In genomic region chr16:12097523-12098428, GRCh38 we compare ENCODE assay signal across 10 cellular contexts.
DNase-seq lines count a peak whose midpoint lies in the region; ATAC-seq and TF ChIP-seq lines count a peak whose summit lies in the region.
"Had no signal": no experiment of that assay in that cellular context is flagged by ENCODE, and none has a peak within 500 bp of the region (broad histone marks: within the 10 kb centered on the region; RNA-seq: fewer than 3 reads in every experiment).

No MANE protein-coding gene starts in this region.

- H3K27me3 ChIP-seq in breast epithelium = no peaks in the 10 kb centered on the region
- H3K27me3 ChIP-seq in mucosa of rectum (ENCODE audit: control insufficient read depth in 2 of 2, insufficient read depth in 2 of 2, low read length in 2 of 2) = no peaks in the 10 kb centered on the region

- no peak for TF ChIP-seq POLR2A in breast epithelium (IDR thresholded peaks at IDR 0.05)

- H3K36me3 ChIP-seq in breast epithelium = no peaks in the 10 kb centered on the region
- H3K36me3 ChIP-seq in mucosa of rectum (ENCODE audit: control insufficient read depth in 2 of 2, insufficient read depth in 2 of 2, low read length in 2 of 2) = no peaks in the 10 kb centered on the region

- in situ Hi-C loops in T47D (cut with HindIII; ENCODE audit: low pct_unique_long_range_greater_than_20kb, low sequenced_read_pairs) = no loop called here

- intact Hi-C loops in breast epithelium (cut with DNase I; ENCODE audit: low total_unique reads) = no loop called here

- no peak overlapping the region for H3K9ac ChIP-seq in mucosa of rectum (ENCODE audit: low read depth in 1 of 2, low read length in 2 of 2)

- DNase-seq in T47D (ENCODE audit: low read depth in 1 of 2, low spot score in 1 of 2) = peak; percentile 21 to 84
- DNase-seq in breast epithelium (ENCODE audit: low spot score in 2 of 2) = no peak
- peak; percentile 37 for DNase-seq in fibroblast of pulmonary artery (ENCODE audit: low read depth)
- no peak for DNase-seq in mesenteric fat pad (ENCODE audit: low spot score)
- no peak for DNase-seq in NCI-H2029 (lab: John Stamatoyannopoulos, UW)
- no peak for DNase-seq in SW 1271 (lab: John Stamatoyannopoulos, UW)
- DNase-seq: small intestine had no signal

- H3K27ac ChIP-seq in breast epithelium (no peak overlapping the region), mucosa of rectum (ENCODE audit: low read depth in 2 of 2, low read length in 2 of 2) (peak overlapping the region; percentile 5 to 19)
- H3K27ac ChIP-seq: C4-2B had no signal

- ATAC-seq in GM21619 (IDR thresholded peaks at IDR 0.05; ENCODE audit: unreplicated experiment) = no peak

- no peaks in the 10 kb centered on the region for H3K4me1 ChIP-seq in breast epithelium
- H3K4me1 ChIP-seq in mucosa of rectum (ENCODE audit: control insufficient read depth in 2 of 2, insufficient read depth in 2 of 2, low read length in 2 of 2) = peaks cover 15% of the 10 kb centered on the region in 2 donors

- H3K4me3 ChIP-seq in breast epithelium = no peak overlapping the region
- H3K4me3 ChIP-seq in fibroblast of pulmonary artery (replicated peaks; ENCODE audit: low read depth, low read length) = no peak overlapping the region
- H3K4me3 ChIP-seq in mucosa of rectum (ENCODE audit: low read length in 2 of 2) = no peak overlapping the region

- TF ChIP-seq CTCF in breast epithelium (IDR thresholded peaks at IDR 0.05) (no peak), fibroblast of pulmonary artery (IDR thresholded peaks at IDR 0.05; ENCODE audit: low read length, missing control alignments) (no peak)

- H3K9me3 ChIP-seq in breast epithelium (no peaks in the 10 kb centered on the region), mucosa of rectum (ENCODE audit: control insufficient read depth in 2 of 2, low read length in 2 of 2) (no peaks in the 10 kb centered on the region)

Comparison
In these comparisons a context has a peak if more than half of its experiments do, and no peak if none do; other contexts are left out.
1. DNase-seq: peak in T47D (2 of 2) and fibroblast of pulmonary artery (single experiment); none in breast epithelium (0 of 2), mesenteric fat pad (single experiment), NCI-H2029 (single experiment) and SW 1271 (0 of 2).
2. H3K27ac ChIP-seq: peak in mucosa of rectum (2 of 2); none in breast epithelium (0 of 2).